Comparison of ENCODE assay signal across 8 cellular contexts in genomic region chr19:2055871-2056809, GRCh38. TPM values are rescaled to one million over a fixed set of nuclear protein-coding genes. Genes with fewer than 3 reads are reported as not detected.
DNase-seq lines count a peak whose midpoint lies in the region; ATAC-seq, FAIRE-seq and TF ChIP-seq lines count a peak whose summit lies in the region.

No MANE protein-coding gene starts in this region.

- H3K9me1 ChIP-seq in keratinocyte (ENCODE audit: control insufficient read depth, extremely low read depth, insufficient read depth, low read length), result no peaks in the 10 kb centered on the region

- peaks cover 58% of the 10 kb centered on the region for H3K4me1 ChIP-seq in keratinocyte (ENCODE audit: control insufficient read depth, extremely low read depth, insufficient read depth, low read length)

- dilution Hi-C loops in keratinocyte (cut with MboI; ENCODE audit: extremely low pct_ligation_motif_present, low sequenced_read_pairs), result no loop called here

- H3K27me3 ChIP-seq in keratinocyte (ENCODE audit: control insufficient read depth, extremely low read depth, insufficient read depth, low read length), result no peaks in the 10 kb centered on the region

- H3K79me2 ChIP-seq in keratinocyte (ENCODE audit: control insufficient read depth, insufficient read depth, low read length), result no peaks in the 10 kb centered on the region

- peak overlapping the region; percentile 66 for H3K9ac ChIP-seq in keratinocyte (ENCODE audit: control insufficient read depth, extremely low read depth, insufficient read depth, low read length)

- peak overlapping the region; percentile 87 for H2AFZ ChIP-seq in keratinocyte (ENCODE audit: control insufficient read depth, low read length)

- H3K27ac ChIP-seq in keratinocyte (ENCODE audit: control insufficient read depth, insufficient read depth, low read length), result peak overlapping the region; percentile 60
- peak overlapping the region; percentile 88 for H3K27ac ChIP-seq in temporal lobe (ENCODE audit: low read depth, low read length)

- FAIRE-seq in keratinocyte (lab: Jason Lieb, UNC), result peak; percentile 72

- no peaks in the 10 kb centered on the region for H3K36me3 ChIP-seq in keratinocyte (ENCODE audit: control insufficient read depth in 2 of 2, extremely low read depth in 1 of 2, insufficient read depth in 2 of 2, low read length in 2 of 2)

- TF ChIP-seq CTCF in keratinocyte (optimal IDR thresholded peaks at IDR 0.05 in 1 of 3, IDR thresholded peaks at IDR 0.05 in 1 of 3, conservative IDR thresholded peaks at IDR 0.05 in 1 of 3; ENCODE audit: extremely low read depth in 1 of 3, insufficient read depth in 2 of 3, low read length in 3 of 3), result peak in 1 of 3 experiments; percentile 19

- no peaks in the 10 kb centered on the region for H4K20me1 ChIP-seq in keratinocyte (ENCODE audit: control insufficient read depth, extremely low read depth, insufficient read depth, low read length)

- peak overlapping the region; percentile 71 for H3K4me2 ChIP-seq in keratinocyte (ENCODE audit: control insufficient read depth, extremely low read depth, insufficient read depth, low read depth, low read length)

- DNase-seq in ELR (ENCODE audit: low read depth) (peak; percentile 73), NCI-H2029 (lab: John Stamatoyannopoulos, UW) (peak; percentile 64), amniotic epithelial cell (ENCODE audit: low read depth) (peak; percentile 83), keratinocyte (ENCODE audit: low read depth, low spot score) (no peak), SIG-M5 treated with dmso at 0.1 percent for 504 hours (lab: John Stamatoyannopoulos, UW; ENCODE audit: unreplicated experiment) (no peak)

- H3K4me3 ChIP-seq in keratinocyte (ENCODE audit: control insufficient read depth in 2 of 3, extremely low read depth in 1 of 3, insufficient read depth in 2 of 3, low read depth in 1 of 3, low read length in 3 of 3), result peak overlapping the region; percentile 15 to 42 (median 15)

- no peaks in the 10 kb centered on the region for H3K9me3 ChIP-seq in keratinocyte (ENCODE audit: control insufficient read depth, low read depth, low read length)

- ATAC-seq in HG03460 (IDR thresholded peaks at IDR 0.05; ENCODE audit: unreplicated experiment), result no peak
- no peak for ATAC-seq in GM21528 (IDR thresholded peaks at IDR 0.05; ENCODE audit: low FRiP score, unreplicated experiment)

RNA-seq across cellular contexts. Expression of gene MKNK2, which starts 5.1 kb away (rescaled TPM):
- 64.0 to 113 TPM (median 88.3 TPM) in 3 replicates for polyA plus RNA-seq in keratinocyte
- 155 TPM for polyA plus RNA-seq in keratinocyte (2011; ENCODE audit: low read depth)
- polyA plus RNA-seq in keratinocyte (2011; cell fraction: cytosol; rRNA removed), result 54.2 and 95.8 TPM in 2 replicates
- 87.3 and 99.2 TPM in 2 replicates for polyA plus RNA-seq in keratinocyte (2011; cell fraction: nucleus; rRNA removed)
- polyA plus RNA-seq in keratinocyte (2012; ENCODE audit: low replicate concordance), result 101 and 231 TPM in 2 replicates
- polyA minus RNA-seq in keratinocyte, result 111 to 139 TPM (median 130 TPM) in 3 replicates
- polyA minus RNA-seq in keratinocyte (2011; cell fraction: cytosol; rRNA and poly(A)+ RNA removed), result 391 TPM
- 86.2 and 87.5 TPM in 2 replicates for polyA minus RNA-seq in keratinocyte (2011; cell fraction: nucleus; rRNA and poly(A)+ RNA removed)
- 13.0 TPM for total RNA-seq in temporal lobe

RNA-seq across cellular contexts. Expression of gene MOB3A, which starts 40.0 kb away (rescaled TPM):
- polyA plus RNA-seq in keratinocyte, result 24.1 to 61.8 TPM (median 34.2 TPM) in 3 replicates
- 8.6 TPM for polyA plus RNA-seq in keratinocyte (2011; ENCODE audit: low read depth)
- 35.7 and 45.2 TPM in 2 replicates for polyA plus RNA-seq in keratinocyte (2011; cell fraction: cytosol; rRNA removed)
- 44.3 and 61.8 TPM in 2 replicates for polyA plus RNA-seq in keratinocyte (2011; cell fraction: nucleus; rRNA removed)
- 20.9 and 52.4 TPM in 2 replicates for polyA plus RNA-seq in keratinocyte (2012; ENCODE audit: low replicate concordance)
- 57.5 to 202 TPM (median 64.4 TPM) in 3 replicates for polyA minus RNA-seq in keratinocyte
- polyA minus RNA-seq in keratinocyte (2011; cell fraction: cytosol; rRNA and poly(A)+ RNA removed), result 125 TPM
- 30.7 and 47.2 TPM in 2 replicates for polyA minus RNA-seq in keratinocyte (2011; cell fraction: nucleus; rRNA and poly(A)+ RNA removed)
- total RNA-seq in temporal lobe, result 13.0 TPM

RNA-seq across cellular contexts. Expression of gene IZUMO4, which starts 40.6 kb away (rescaled TPM):
- polyA plus RNA-seq in keratinocyte, result 6.0 to 14.9 TPM (median 6.7 TPM) in 3 replicates
- 1.8 TPM for polyA plus RNA-seq in keratinocyte (2011; ENCODE audit: low read depth)
- 3.4 and 6.7 TPM in 2 replicates for polyA plus RNA-seq in keratinocyte (2011; cell fraction: cytosol; rRNA removed)
- 23.2 and 33.2 TPM in 2 replicates for polyA plus RNA-seq in keratinocyte (2011; cell fraction: nucleus; rRNA removed)
- 6.3 and 7.6 TPM in 2 replicates for polyA plus RNA-seq in keratinocyte (2012; ENCODE audit: low replicate concordance)
- 5.0 to 8.4 TPM (median 7.2 TPM) in 3 replicates for polyA minus RNA-seq in keratinocyte
- polyA minus RNA-seq in keratinocyte (2011; cell fraction: cytosol; rRNA and poly(A)+ RNA removed), result 3.5 TPM
- polyA minus RNA-seq in keratinocyte (2011; cell fraction: nucleus; rRNA and poly(A)+ RNA removed), result 1.6 and 3.3 TPM in 2 replicates
- total RNA-seq in temporal lobe, result 3.0 TPM

RNA-seq across cellular contexts. Expression of gene BTBD2, which starts 40.6 kb away (rescaled TPM):
- polyA plus RNA-seq in keratinocyte, result 19.2 to 24.7 TPM (median 22.3 TPM) in 3 replicates
- polyA plus RNA-seq in keratinocyte (2011; ENCODE audit: low read depth), result 8.6 TPM
- polyA plus RNA-seq in keratinocyte (2011; cell fraction: cytosol; rRNA removed), result 11.0 and 32.9 TPM in 2 replicates
- polyA plus RNA-seq in keratinocyte (2011; cell fraction: nucleus; rRNA removed), result 14.9 and 23.3 TPM in 2 replicates
- polyA plus RNA-seq in keratinocyte (2012; ENCODE audit: low replicate concordance), result 25.2 and 57.3 TPM in 2 replicates
- polyA minus RNA-seq in keratinocyte, result 17.0 to 54.3 TPM (median 18.8 TPM) in 3 replicates
- 68.1 TPM for polyA minus RNA-seq in keratinocyte (2011; cell fraction: cytosol; rRNA and poly(A)+ RNA removed)
- 18.3 and 19.4 TPM in 2 replicates for polyA minus RNA-seq in keratinocyte (2011; cell fraction: nucleus; rRNA and poly(A)+ RNA removed)
- 56.5 TPM for total RNA-seq in temporal lobe

Comparison
In these comparisons a context has a peak if more than half of its experiments do, and no peak if none do; other contexts are left out.
1. DNase-seq: peak in ELR (single experiment), NCI-H2029 (single experiment) and amniotic epithelial cell (single experiment); none in keratinocyte (single experiment) and SIG-M5 treated with dmso at 0.1 percent for 504 hours (single experiment).